In the genomic region with DNA sequence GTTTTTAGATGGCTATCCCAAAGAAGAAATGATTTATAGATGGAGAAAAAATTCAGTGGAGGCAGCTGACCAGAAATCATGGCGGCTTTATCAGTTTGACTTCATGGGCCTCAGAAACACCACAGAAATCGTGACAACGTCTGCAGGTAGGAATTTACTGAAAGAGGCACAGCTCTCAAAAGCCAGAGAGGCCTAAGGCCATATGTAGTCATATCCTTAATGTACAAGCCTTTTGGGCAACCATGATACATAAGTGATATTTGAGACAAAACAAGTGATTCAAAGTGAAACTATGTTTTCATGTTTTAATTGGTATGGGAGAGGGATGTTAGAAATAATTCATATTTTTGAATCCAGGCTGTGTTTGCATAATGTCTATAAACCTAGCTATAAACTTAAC, we compare ENCODE assay signal across 7 cellular contexts.
"Had no signal": no experiment of that assay in that cellular context is flagged by ENCODE, and none has a peak within 500 bp of the region (broad histone marks: within the 10 kb centered on the region; RNA-seq: fewer than 3 reads in every experiment).

No MANE protein-coding gene starts in this region.

- DNase-seq: H9, HCEC 1CT had no signal

- FAIRE-seq: H1, H54, HepG2 had no signal

- H2AFZ ChIP-seq: GM23338 had no signal

- H3K4me3 ChIP-seq: GM23338 had no signal

- H3K27ac ChIP-seq: HL-60 had no signal
